In genomic region chr10:35545878-35546631, GRCh38 we compare ENCODE assay signal across 21 cellular contexts. TPM values are rescaled to one million over a fixed set of nuclear protein-coding genes. Genes with fewer than 3 reads are reported as not detected.
DNase-seq lines count a peak whose midpoint lies in the region; ATAC-seq and TF ChIP-seq lines count a peak whose summit lies in the region.
"Had no signal": no experiment of that assay in that cellular context is flagged by ENCODE, and none has a peak within 500 bp of the region (broad histone marks: within the 10 kb centered on the region; RNA-seq: fewer than 3 reads in every experiment).

No MANE protein-coding gene starts in this region.

- H3K9me3 ChIP-seq in fibroblast of lung (ENCODE audit: control insufficient read depth, insufficient read depth, low read depth, low read length) (no peaks in the 10 kb centered on the region), right lobe of liver (no peaks in the 10 kb centered on the region), gastroesophageal sphincter (no peaks in the 10 kb centered on the region)

- no peaks in the 10 kb centered on the region for H3K79me2 ChIP-seq in fibroblast of lung (ENCODE audit: control insufficient read depth, insufficient read depth, low read length)

- 83% methylated on average over 6 of the region's 6 CpGs for WGBS in right lobe of liver (ENCODE audit: insufficient coverage, low coverage, low lambda C conversion rate, missing lambda C conversion rate)
- WGBS in gastroesophageal sphincter (ENCODE audit: low coverage in 1 of 2), 2 donors = 50 to 51% methylated on average over 6 of the region's 6 CpGs

- no peak overlapping the region for H3K4me3 ChIP-seq in fibroblast of lung (replicated peaks in 1 of 4; ENCODE audit: control extremely low read depth in 1 of 4, insufficient read depth in 1 of 4, low read depth in 3 of 4, low read length in 4 of 4)
- H3K4me3 ChIP-seq in right lobe of liver = no peak overlapping the region
- no peak overlapping the region for H3K4me3 ChIP-seq in gastroesophageal sphincter

- no peaks in the 10 kb centered on the region for H4K20me1 ChIP-seq in fibroblast of lung (ENCODE audit: control insufficient read depth, extremely low read depth, insufficient read depth, low read length)

- H3K36me3 Mint-ChIP-seq in progenitor cell of endocrine pancreas (ENCODE audit: insufficient read depth) = peaks cover 13% of the 10 kb centered on the region

- peak overlapping the region; percentile 42 for H3K27ac Mint-ChIP-seq in progenitor cell of endocrine pancreas
- H3K27ac Mint-ChIP-seq: activated T-helper 17 cell treated with anti-CD3 and anti-CD28 coated beads, Interleukin-2, amount 50 U/mL, for 72 hours had no signal

- ATAC-seq in GM21390 (IDR thresholded peaks at IDR 0.05; ENCODE audit: unreplicated experiment) = no peak
- ATAC-seq in right lobe of liver = no peak
- no peak for ATAC-seq in gastroesophageal sphincter
- ATAC-seq: activated T-helper 17 cell treated with anti-CD3 and anti-CD28 coated beads, Interleukin-2, amount 50 U/mL, for 72 hours; Right ventricle myocardium inferior had no signal

- H3K4me3 Mint-ChIP-seq in progenitor cell of endocrine pancreas (ENCODE audit: low read depth) = no peak overlapping the region
- H3K4me3 Mint-ChIP-seq: activated T-helper 17 cell treated with anti-CD3 and anti-CD28 coated beads, Interleukin-2, amount 50 U/mL, for 72 hours; naive B cell had no signal

- TF ChIP-seq POLR2A in right lobe of liver (IDR thresholded peaks at IDR 0.05) (no peak), gastroesophageal sphincter (IDR thresholded peaks at IDR 0.05) (no peak)

- peaks cover 2% of the 10 kb centered on the region for H3K36me3 ChIP-seq in fibroblast of lung (ENCODE audit: control insufficient read depth, insufficient read depth, low read length)
- H3K36me3 ChIP-seq in right lobe of liver = peaks cover 0 to 2% (median 0%) of the 10 kb centered on the region in 4 donors
- H3K36me3 ChIP-seq in gastroesophageal sphincter = peaks cover 0 to 45% of the 10 kb centered on the region in 2 donors

- no peak for TF ChIP-seq CTCF in fibroblast of lung (conservative IDR thresholded peaks at IDR 0.05 in 1 of 2, IDR thresholded peaks at IDR 0.05 in 1 of 2; ENCODE audit: low read depth in 1 of 2, low read length in 2 of 2)
- no peak for TF ChIP-seq CTCF in progenitor cell of endocrine pancreas (IDR thresholded peaks at IDR 0.05; ENCODE audit: unreplicated experiment)
- TF ChIP-seq CTCF in right lobe of liver (IDR thresholded peaks at IDR 0.05) = no peak
- no peak for TF ChIP-seq CTCF in gastroesophageal sphincter (IDR thresholded peaks at IDR 0.05)

- DNase-seq in GM03348 (ENCODE audit: low spot score) (peak; percentile 62), LHCN-M2 (ENCODE audit: low read depth) (peak; percentile 67), fibroblast of lung (ENCODE audit: low read depth in 2 of 2) (peak; percentile 32 to 76), progenitor cell of endocrine pancreas (ENCODE audit: low spot score, unreplicated experiment) (no peak), right lobe of liver (no peak)
- DNase-seq in stimulated activated CD4-positive, alpha-beta T cell treated with anti-CD3 and anti-CD28 coated beads, Interleukin-12 subunit alpha, Interleukin-12 subunit beta, amount 100 ng/mL, for 4 hours = no peak
- DNase-seq: activated CD4-positive, alpha-beta T cell treated with anti-CD3 and anti-CD28 coated beads, Interleukin-2, amount 50 U/mL, for 48 hours; left cardiac atrium; naive B cell; NCI-H2107; retina; stimulated activated CD4-positive, alpha-beta T cell treated with anti-CD3 and anti-CD28 coated beads, Interleukin-4, amount 100 ng/mL, for 4 hours; stimulated activated naive CD4-positive, alpha-beta T cell had no signal

- no peaks in the 10 kb centered on the region for H3K9me3 Mint-ChIP-seq in progenitor cell of endocrine pancreas (ENCODE audit: low read depth)
- H3K9me3 Mint-ChIP-seq: activated T-helper 17 cell treated with anti-CD3 and anti-CD28 coated beads, Interleukin-2, amount 50 U/mL, for 72 hours; naive B cell had no signal

- no peak overlapping the region for H3K9ac ChIP-seq in fibroblast of lung (ENCODE audit: insufficient read depth, low read length)

- no peaks in the 10 kb centered on the region for H3K27me3 ChIP-seq in fibroblast of lung (ENCODE audit: control insufficient read depth, insufficient read depth, low read length)
- no peaks in the 10 kb centered on the region for H3K27me3 ChIP-seq in right lobe of liver
- no peaks in the 10 kb centered on the region for H3K27me3 ChIP-seq in gastroesophageal sphincter

- no peaks in the 10 kb centered on the region for H3K27me3 Mint-ChIP-seq in progenitor cell of endocrine pancreas
- H3K27me3 Mint-ChIP-seq: activated T-helper 17 cell treated with anti-CD3 and anti-CD28 coated beads, Interleukin-2, amount 50 U/mL, for 72 hours; naive B cell had no signal

- TF ChIP-seq EP300 in gastroesophageal sphincter (IDR thresholded peaks at IDR 0.05) = no peak

- no peak overlapping the region for H2AFZ ChIP-seq in fibroblast of lung (ENCODE audit: low read length)

- H3K27ac ChIP-seq in fibroblast of lung (ENCODE audit: insufficient read depth, low read length) = no peak overlapping the region
- H3K27ac ChIP-seq in right lobe of liver = no peak overlapping the region
- H3K27ac ChIP-seq in gastroesophageal sphincter = no peak overlapping the region
- H3K27ac ChIP-seq: C4-2B had no signal

- intact Hi-C loops in right lobe of liver (cut with DNase I) = no loop called here

- H3K4me1 Mint-ChIP-seq in progenitor cell of endocrine pancreas (ENCODE audit: low read depth) = peaks cover 8% of the 10 kb centered on the region

- no peaks in the 10 kb centered on the region for H3K4me1 ChIP-seq in fibroblast of lung (ENCODE audit: control insufficient read depth, extremely low read depth, insufficient read depth, low read length)
- no peaks in the 10 kb centered on the region for H3K4me1 ChIP-seq in right lobe of liver
- H3K4me1 ChIP-seq in gastroesophageal sphincter = no peaks in the 10 kb centered on the region

- no peak overlapping the region for H3K4me2 ChIP-seq in fibroblast of lung (ENCODE audit: extremely low read depth, insufficient read depth, low read length)

RNA-seq across cellular contexts. Expression of gene GJD4, which starts 59.1 kb away (rescaled TPM):
- total RNA-seq in LHCN-M2 (2014; rRNA removed) = 0.06 TPM in 1 of 2 replicates, not detected in the other
- polyA plus RNA-seq in LHCN-M2 (2012) = not detected
- total RNA-seq in fibroblast of lung = 0.17 TPM in 1 of 2 replicates, not detected in the other
- not detected in 2 replicates for polyA plus RNA-seq in fibroblast of lung
- not detected in 2 replicates for polyA plus RNA-seq in fibroblast of lung (2012)
- not detected in 2 replicates for polyA minus RNA-seq in fibroblast of lung (ENCODE audit: low replicate concordance)
- total RNA-seq in progenitor cell of endocrine pancreas = 0.24 TPM in 1 of 2 replicates, not detected in the other
- not detected for total RNA-seq in right lobe of liver
- total RNA-seq in gastroesophageal sphincter = not detected
- total RNA-seq: Daoy, glomerular endothelial cell, left cardiac atrium, Right ventricle myocardium inferior, urinary bladder had no signal
- polyA plus RNA-seq: urinary bladder had no signal

Comparison
In these comparisons a context has a peak if more than half of its experiments do, and no peak if none do; other contexts are left out.
1. DNase-seq: peak in GM03348 (single experiment), LHCN-M2 (single experiment) and fibroblast of lung (2 of 2); none in progenitor cell of endocrine pancreas (single experiment), stimulated activated CD4-positive, alpha-beta T cell treated with anti-CD3 and anti-CD28 coated beads, Interleukin-12 subunit alpha, Interleukin-12 subunit beta, amount 100 ng/mL, for 4 hours (single experiment) and right lobe of liver (0 of 3).